Comparison of ENCODE assay signal across 14 cellular contexts in genomic region chr1:230030122-230030821, GRCh38. TPM values are rescaled to one million over a fixed set of nuclear protein-coding genes. Genes with fewer than 3 reads are reported as not detected.
DNase-seq lines count a peak whose midpoint lies in the region; ATAC-seq, FAIRE-seq and TF ChIP-seq lines count a peak whose summit lies in the region.
"Had no signal": no experiment of that assay in that cellular context is flagged by ENCODE, and none has a peak within 500 bp of the region (broad histone marks: within the 10 kb centered on the region; RNA-seq: fewer than 3 reads in every experiment).

No MANE protein-coding gene starts in this region.

- H3K4me3 ChIP-seq in GM23338 (no peak overlapping the region), H1 (ENCODE audit: extremely low read depth in 1 of 4, insufficient read depth in 2 of 4, low read depth in 3 of 4, low read length in 4 of 4) (no peak overlapping the region)

- TF ChIP-seq POLR2A in H1 (IDR thresholded peaks at IDR 0.05; ENCODE audit: control extremely low read depth in 1 of 2, low read depth in 2 of 2, low read length in 2 of 2): no peak

- H3K4me1 Mint-ChIP-seq in activated CD4-positive, alpha-beta T cell treated with anti-CD3 and anti-CD28 coated beads for 36 hours: peaks cover 20% of the 10 kb centered on the region
- H3K4me1 Mint-ChIP-seq in GM23338 (peaks cover 12% of the 10 kb centered on the region), osteocyte (ENCODE audit: unreplicated experiment) (no peaks in the 10 kb centered on the region)

- H4K91ac ChIP-seq in H1 (replicated peaks; ENCODE audit: insufficient read length, low read length): no peak overlapping the region

- intact Hi-C loops in activated CD4-positive, alpha-beta T cell treated with anti-CD3 and anti-CD28 coated beads for 36 hours (cut with DNase I, micrococcal nuclease): loop anchor here in 1 of 2 experiments (1.0 to 2.0 kb wide), 2 partner anchors 37 to 589 kb away; partner anchors contain the start of gene GALNT2

- H3K27ac Mint-ChIP-seq in activated CD4-positive, alpha-beta T cell treated with anti-CD3 and anti-CD28 coated beads for 36 hours: peak overlapping the region; percentile 22
- no peak overlapping the region for H3K27ac Mint-ChIP-seq in GM23338
- H3K27ac Mint-ChIP-seq in osteocyte (ENCODE audit: unreplicated experiment): no peak overlapping the region

- H3K27me3 ChIP-seq in GM23338 (ENCODE audit: insufficient read depth): no peaks in the 10 kb centered on the region
- H3K27me3 ChIP-seq in H1 (replicated peaks in 1 of 4; ENCODE audit: control insufficient read depth in 3 of 4, extremely low read depth in 1 of 4, insufficient read depth in 3 of 4, low read length in 3 of 4): peaks cover 0 to 2% (median 0%) of the 10 kb centered on the region in 4 experiments; a peak in 2 of 7 replicates

- H3K9ac ChIP-seq in H1 (replicated peaks in 1 of 4; ENCODE audit: extremely low read depth in 1 of 4, low read depth in 3 of 4, low read length in 3 of 4): no peak overlapping the region

- H3K79me1 ChIP-seq in H1 (ENCODE audit: low read depth, low read length): no peaks in the 10 kb centered on the region

- H3K18ac ChIP-seq in H1 (ENCODE audit: extremely low read depth, low read length): no peak overlapping the region

- DNase-seq in activated CD4-positive, alpha-beta T cell treated with anti-CD3 and anti-CD28 coated beads for 36 hours: no peak
- DNase-seq in activated CD4-positive, alpha-beta T cell treated with anti-CD3 and anti-CD28 coated beads, Interleukin-2, amount 50 U/mL, for 48 hours: no peak
- no peak for DNase-seq in GM23338 (ENCODE audit: low spot score)
- DNase-seq in H1 (ENCODE audit: low read depth in 1 of 2, low spot score in 2 of 2): no peak
- peak; percentile 1 for DNase-seq in osteocyte (ENCODE audit: extremely low spot score, unreplicated experiment)
- DNase-seq in GM20000 (ENCODE audit: low spot score): no peak
- DNase-seq: Caco-2; CD8-positive, alpha-beta memory T cell; GF-D8; H7; IMR-90 had no signal

- peaks cover 11% of the 10 kb centered on the region for H3K4me1 ChIP-seq in GM23338 (ENCODE audit: insufficient read depth)
- H3K4me1 ChIP-seq in H1 (replicated peaks in 1 of 4; ENCODE audit: control insufficient read depth in 3 of 4, insufficient read depth in 4 of 4, low read length in 3 of 4): peaks cover 0 to 7% (median 5%) of the 10 kb centered on the region in 4 experiments; a peak in 5 of 7 replicates
- H3K4me1 ChIP-seq: Caco-2 had no signal

- H3K4ac ChIP-seq in H1 (replicated peaks; ENCODE audit: insufficient read length, low read depth, low read length): no peak overlapping the region

- no peaks in the 10 kb centered on the region for H3K36me3 Mint-ChIP-seq in activated CD4-positive, alpha-beta T cell treated with anti-CD3 and anti-CD28 coated beads for 36 hours (ENCODE audit: low read depth)
- H3K36me3 Mint-ChIP-seq in GM23338 (ENCODE audit: low read depth) (no peaks in the 10 kb centered on the region; the same call in 2 of the 3 replicates), osteocyte (ENCODE audit: unreplicated experiment) (no peaks in the 10 kb centered on the region)
- H3K36me3 Mint-ChIP-seq: CD14-positive monocyte had no signal

- 83% methylated on average over 2 of the region's 2 CpGs; no CpG with 5 or more reads in 1 of the 2 experiments for WGBS in H1 (ENCODE audit: extremely low coverage in 1 of 2, insufficient coverage in 1 of 2, insufficient read length in 1 of 2, insufficient replicate concordance in 2 of 2, low coverage in 1 of 2, low lambda C conversion rate in 2 of 2, missing lambda C conversion rate in 1 of 2), 2 experiments

- TF ChIP-seq CTCF in GM23338 (conservative IDR thresholded peaks at IDR 0.05; ENCODE audit: low read depth in 2 of 2) (no peak), H1 (IDR thresholded peaks at IDR 0.05; ENCODE audit: control extremely low read depth in 1 of 3, insufficient read depth in 1 of 3, low read depth in 1 of 3, low read length in 3 of 3) (no peak), osteocyte (IDR thresholded peaks at IDR 0.05) (no peak), GM20000 (IDR thresholded peaks at IDR 0.05; ENCODE audit: extremely low read depth, missing control alignments) (no peak)

- H2BK120ac ChIP-seq in H1 (replicated peaks; ENCODE audit: low read depth, low read length): no peak overlapping the region

- no peak overlapping the region for H4K5ac ChIP-seq in H1 (ENCODE audit: insufficient read length, low read depth, low read length)

- H4K20me1 ChIP-seq in GM23338 (replicated peaks; ENCODE audit: insufficient read depth) (no peaks in the 10 kb centered on the region), H1 (replicated peaks in 1 of 2; ENCODE audit: control insufficient read depth in 1 of 2, insufficient read depth in 2 of 2, low read length in 2 of 2) (no peaks in the 10 kb centered on the region)

- TF ChIP-seq RAD21 in H1 (IDR thresholded peaks at IDR 0.05 in 1 of 2, conservative IDR thresholded peaks at IDR 0.05 in 1 of 2; ENCODE audit: low read depth in 2 of 2, low read length in 2 of 2): no peak

- CTCF ChIA-PET in activated CD4-positive, alpha-beta T cell treated with anti-CD3 and anti-CD28 coated beads for 36 hours (lab: Charles Lee): interaction anchor here (1.0 kb wide), 2 partner anchors 92 to 308 kb away, joined by 3 read pairs; no protein-coding TSS in a partner anchor
- CTCF ChIA-PET in H1 (lab: Charles Lee; ENCODE audit: partially characterized antibody): interaction anchor here (0.5 to 1.4 kb wide), 6 partner anchors 12 to 190 kb away, joined by 3 to 4 read pairs (median 3); no protein-coding TSS in a partner anchor

- H3K36me3 ChIP-seq in GM23338 (ENCODE audit: insufficient read depth) (no peaks in the 10 kb centered on the region), H1 (ENCODE audit: control insufficient read depth in 2 of 4, insufficient read depth in 4 of 4, low read length in 3 of 4) (no peaks in the 10 kb centered on the region)

- no peak for FAIRE-seq in H1 (lab: Jason Lieb, UNC)

- POLR2A ChIA-PET in activated CD4-positive, alpha-beta T cell treated with anti-CD3 and anti-CD28 coated beads for 36 hours (lab: Charles Lee): interaction anchor here (0.7 to 1.2 kb wide), 2 partner anchors 37 to 50 kb away, joined by 3 read pairs; partner anchors contain the start of gene GALNT2
- POLR2A ChIA-PET in H1 (lab: Charles Lee; ENCODE audit: partially characterized antibody): no interaction called here

- H2AFZ ChIP-seq in GM23338 (peak overlapping the region; percentile 75; the same call in 1 of the 2 replicates), H1 (ENCODE audit: low read length) (0 out of 2 replicates have a peak overlapping the region, but pooled peaks have one; percentile 28)

- H2BK20ac ChIP-seq in H1 (ENCODE audit: low read length): no peak overlapping the region

- H2BK5ac ChIP-seq in H1 (ENCODE audit: low read depth, low read length): no peak overlapping the region

- H3K14ac ChIP-seq in H1 (ENCODE audit: insufficient read length): no peak overlapping the region

- no peak overlapping the region for H2BK15ac ChIP-seq in H1 (ENCODE audit: low read length)

- no peaks in the 10 kb centered on the region for H3K79me2 ChIP-seq in GM23338 (replicated peaks; ENCODE audit: insufficient read depth)
- no peaks in the 10 kb centered on the region for H3K79me2 ChIP-seq in H1 (ENCODE audit: control insufficient read depth in 1 of 2, insufficient read depth in 2 of 2, low read length in 2 of 2)

- 0 out of 2 replicates have a peak, but pooled peaks cover 4% of the 10 kb centered on the region for H3K9me2 ChIP-seq in GM23338 (ENCODE audit: insufficient read depth)

- TF ChIP-seq EP300 in H1 (IDR thresholded peaks at IDR 0.05; ENCODE audit: borderline replicate concordance in 1 of 2, low read depth in 2 of 2, low read length in 2 of 2): no peak

- H3K4me2 ChIP-seq in GM23338 (no peak overlapping the region), H1 (ENCODE audit: insufficient read depth in 1 of 2, low read depth in 2 of 2, low read length in 2 of 2) (no peak overlapping the region)

- H3K23me2 ChIP-seq in H1 (ENCODE audit: low read depth, low read length): no peaks in the 10 kb centered on the region

- H3K23ac ChIP-seq in H1 (ENCODE audit: insufficient read length): no peak overlapping the region

- H3K56ac ChIP-seq in H1 (replicated peaks; ENCODE audit: insufficient read length, low read depth, low read length): no peak overlapping the region

- H2AK5ac ChIP-seq in H1 (ENCODE audit: low read depth, low read length): no peak overlapping the region

- H3K9me3 ChIP-seq in H1 (ENCODE audit: insufficient read depth in 2 of 2, low read depth in 1 of 2, low read length in 1 of 2): no peaks in the 10 kb centered on the region

- no peak overlapping the region for H3K4me3 Mint-ChIP-seq in activated CD4-positive, alpha-beta T cell treated with anti-CD3 and anti-CD28 coated beads for 36 hours
- H3K4me3 Mint-ChIP-seq in GM23338 (no peak overlapping the region), osteocyte (ENCODE audit: unreplicated experiment) (no peak overlapping the region)
- H3K4me3 Mint-ChIP-seq: CD14-positive monocyte had no signal

- peaks cover 7% of the 10 kb centered on the region for H3K9me3 Mint-ChIP-seq in activated CD4-positive, alpha-beta T cell treated with anti-CD3 and anti-CD28 coated beads for 36 hours (ENCODE audit: low read depth)
- H3K9me3 Mint-ChIP-seq in GM23338 (no peaks in the 10 kb centered on the region; the same call in 1 of the 3 replicates), osteocyte (ENCODE audit: unreplicated experiment) (peaks cover 4% of the 10 kb centered on the region)

- no peaks in the 10 kb centered on the region for H3F3A ChIP-seq in GM23338 (replicated peaks; ENCODE audit: low read depth)

- H3K27ac ChIP-seq in GM23338 (ENCODE audit: low read depth) (no peak overlapping the region), H1 (ENCODE audit: low read depth, low read length) (no peak overlapping the region)
- H3K27ac ChIP-seq: 22Rv1 had no signal

- ATAC-seq in activated CD4-positive, alpha-beta T cell treated with anti-CD3 and anti-CD28 coated beads for 36 hours: peak; percentile 20
- ATAC-seq in GM23338 (no peak), GM18909 (IDR thresholded peaks at IDR 0.05; ENCODE audit: poor library complexity, unreplicated experiment) (no peak)

- H3K27me3 Mint-ChIP-seq in activated CD4-positive, alpha-beta T cell treated with anti-CD3 and anti-CD28 coated beads for 36 hours: no peaks in the 10 kb centered on the region
- H3K27me3 Mint-ChIP-seq in GM23338 (ENCODE audit: insufficient read depth, low read depth, poor library complexity) (no peaks in the 10 kb centered on the region), osteocyte (ENCODE audit: unreplicated experiment) (no peaks in the 10 kb centered on the region)
- H3K27me3 Mint-ChIP-seq: CD8-positive, alpha-beta memory T cell had no signal

- H2BK12ac ChIP-seq in H1 (ENCODE audit: low read depth, low read length): no peak overlapping the region

- H4K8ac ChIP-seq in H1 (ENCODE audit: extremely low read depth, insufficient read depth, low read length): no peak overlapping the region

RNA-seq across cellular contexts. Expression of gene GALNT2, which starts 36.8 kb away (rescaled TPM):
- 10 to 100 TPM; 48.2 to 51.0 TPM for total RNA-seq in activated CD4-positive, alpha-beta T cell treated with anti-CD3 and anti-CD28 coated beads for 36 hours
- 37.2 and 48.3 TPM in 2 replicates for total RNA-seq in GM23338 (2014; rRNA removed; shearing (Covaris generic))
- polyA plus RNA-seq in GM23338 (2016; fragmentation: Nextera tagmentation; extraction: Ambion mirVana): 17.8 and 19.2 TPM in 2 replicates
- 75.3 and 83.7 TPM in 2 replicates for total RNA-seq in H1 (2021; fragmentation: NEBNext Ultra II Directional; extraction: Animal tissue kit (Norgen Biotek cat#: 25700))
- 34.5 and 47.8 TPM in 2 replicates for polyA plus RNA-seq in H1 (2011; rRNA removed)
- polyA plus RNA-seq in H1 (2011; cell fraction: cytosol; rRNA removed): 40.8 TPM
- 65.6 TPM for polyA plus RNA-seq in H1 (2011; cell fraction: nucleus; rRNA removed)
- 51.1 to 58.7 TPM (median 53.7 TPM) in 4 replicates for polyA plus RNA-seq in H1 (2012, experiment 1 of 2)
- 35.2 TPM for polyA plus RNA-seq in H1 (2012, experiment 2 of 2)
- 90.5 TPM for polyA plus RNA-seq in H1 (2013, experiment 1 of 2)
- 94.8 TPM for polyA plus RNA-seq in H1 (2013, experiment 2 of 2)
- 34.8 and 35.8 TPM in 2 replicates for polyA minus RNA-seq in H1 (2011; rRNA and poly(A)+ RNA removed)
- polyA minus RNA-seq in H1 (2011; cell fraction: cytosol; rRNA and poly(A)+ RNA removed): 32.2 TPM
- polyA minus RNA-seq in H1 (2011; cell fraction: nucleus; rRNA and poly(A)+ RNA removed): 36.7 TPM
- 149 TPM in 2 replicates for total RNA-seq in osteocyte
